ENCODE assay signal across 9 cellular contexts in the genomic region with DNA sequence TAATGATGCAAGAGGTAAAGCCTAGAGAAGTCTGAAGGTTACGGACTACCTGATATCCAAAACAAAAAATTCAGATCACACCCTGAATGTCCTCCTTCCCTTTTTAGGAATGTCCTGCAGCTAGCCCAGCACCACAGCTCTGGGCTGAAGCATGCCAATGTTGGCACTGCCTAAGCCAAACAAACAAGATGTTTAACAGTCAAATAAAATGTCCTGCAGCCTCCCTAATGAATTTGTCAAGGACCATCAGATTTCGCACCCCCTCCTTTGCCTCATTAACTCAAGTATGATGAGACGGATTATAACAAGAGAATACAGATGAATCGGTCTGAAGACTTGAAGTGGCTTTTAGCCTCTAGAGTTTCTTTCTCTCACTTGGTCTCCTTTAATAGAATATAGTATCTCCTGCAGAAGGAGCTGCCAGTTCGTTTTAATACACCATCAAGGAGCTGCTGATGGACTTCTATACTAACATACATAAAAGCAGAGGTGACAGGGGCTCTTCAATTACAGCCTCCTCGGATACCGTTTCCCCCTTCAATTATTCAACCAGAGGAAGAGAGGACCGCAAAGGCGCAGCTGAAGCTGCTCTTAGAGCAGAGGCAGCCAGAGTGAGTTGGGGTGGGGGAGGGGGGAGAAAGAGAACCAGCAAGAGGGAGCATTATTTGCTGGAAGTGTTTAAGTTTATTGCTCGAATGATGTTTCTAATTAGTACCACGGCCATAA. TPM values are rescaled to one million over a fixed set of nuclear protein-coding genes. Genes with fewer than 3 reads are reported as not detected.
DNase-seq lines count a peak whose midpoint lies in the region; ATAC-seq and TF ChIP-seq lines count a peak whose summit lies in the region.
"Had no signal": no experiment of that assay in that cellular context is flagged by ENCODE, and none has a peak within 500 bp of the region (broad histone marks: within the 10 kb centered on the region; RNA-seq: fewer than 3 reads in every experiment).

No MANE protein-coding gene starts in this region.

- 77 to 86% methylated on average over 10 to 11 of the region's 11 CpGs for WGBS in esophagus squamous epithelium, 2 donors

- H3K4me1 Mint-ChIP-seq in CD14-positive monocyte: no peaks in the 10 kb centered on the region

- no peaks in the 10 kb centered on the region for H3K27me3 Mint-ChIP-seq in CD14-positive monocyte (ENCODE audit: low read depth in 3 of 3)
- H3K27me3 Mint-ChIP-seq: activated CD4-positive, alpha-beta memory T cell treated with anti-CD3 and anti-CD28 coated beads for 36 hours had no signal

- H4K20me1 ChIP-seq in osteoblast (ENCODE audit: insufficient read depth, low read length): no peaks in the 10 kb centered on the region

- DNase-seq in ELF-1 (ENCODE audit: low read depth, low spot score) (peak; percentile 44), NCI-H2107 treated with DMSO at 0.1 percent for 48 hours (lab: John Stamatoyannopoulos, UW; ENCODE audit: unreplicated experiment) (peak; percentile 64), esophagus squamous epithelium (lab: John Stamatoyannopoulos, UW) (no peak), osteoblast (ENCODE audit: insufficient read length, low spot score, missing footprints) (peak; percentile 60), CD14-positive monocyte (ENCODE audit: low spot score) (no peak), NK-92 (lab: John Stamatoyannopoulos, UW; ENCODE audit: unreplicated experiment) (no peak)
- DNase-seq: activated CD4-positive, alpha-beta memory T cell treated with anti-CD3 and anti-CD28 coated beads for 36 hours had no signal

- H3K4me2 ChIP-seq in osteoblast (ENCODE audit: insufficient read depth, low read length): peak overlapping the region; percentile 77

- peak overlapping the region in 1 of 7 donors; percentile 14 for H3K27ac Mint-ChIP-seq in CD14-positive monocyte
- H3K27ac Mint-ChIP-seq: activated CD4-positive, alpha-beta memory T cell treated with anti-CD3 and anti-CD28 coated beads for 36 hours had no signal

- peaks cover 19 to 26% of the 10 kb centered on the region in 2 donors for H3K36me3 Mint-ChIP-seq in CD14-positive monocyte

- H3K27ac ChIP-seq in esophagus squamous epithelium: peak overlapping the region; percentile 47 to 78 (median 72)
- peak overlapping the region; percentile 63 for H3K27ac ChIP-seq in osteoblast (ENCODE audit: low read depth, low read length)

- no peaks in the 10 kb centered on the region for H3K4me1 ChIP-seq in esophagus squamous epithelium
- H3K4me1 ChIP-seq in osteoblast (ENCODE audit: insufficient read depth, low read length): peaks cover 4% of the 10 kb centered on the region

- H3K4me3 ChIP-seq in esophagus squamous epithelium: peak overlapping the region in 3 of 4 donors; percentile 41 to 62 (median 41)
- peak overlapping the region; percentile 84 for H3K4me3 ChIP-seq in osteoblast (ENCODE audit: insufficient read depth, low read length)

- peaks cover 28 to 38% (median 35%) of the 10 kb centered on the region in 7 donors for H3K9me3 Mint-ChIP-seq in CD14-positive monocyte

- H3K36me3 ChIP-seq in esophagus squamous epithelium (peaks cover 0 to 26% (median 13%) of the 10 kb centered on the region in 3 donors), osteoblast (ENCODE audit: insufficient read depth, low read length) (no peaks in the 10 kb centered on the region)

- peaks cover 0 to 12% (median 6%) of the 10 kb centered on the region in 3 donors for H3K9me3 ChIP-seq in esophagus squamous epithelium
- no peaks in the 10 kb centered on the region for H3K9me3 ChIP-seq in osteoblast (ENCODE audit: low read depth, low read length)

- H3K27me3 ChIP-seq in esophagus squamous epithelium: no peaks in the 10 kb centered on the region
- no peaks in the 10 kb centered on the region for H3K27me3 ChIP-seq in osteoblast (ENCODE audit: insufficient read depth, low read length)

- H3K4me3 Mint-ChIP-seq in CD14-positive monocyte: no peak overlapping the region
- H3K4me3 Mint-ChIP-seq: activated CD4-positive, alpha-beta memory T cell treated with anti-CD3 and anti-CD28 coated beads for 36 hours had no signal

- intact Hi-C loops in esophagus squamous epithelium (cut with DNase I) (no loop called here), CD14-positive monocyte (cut with micrococcal nuclease) (no loop called here)

- H2AFZ ChIP-seq in osteoblast (ENCODE audit: low read length): peak overlapping the region; percentile 69

- TF ChIP-seq CTCF in esophagus squamous epithelium (IDR thresholded peaks at IDR 0.05) (no peak), osteoblast (IDR thresholded peaks at IDR 0.05; ENCODE audit: extremely low read depth, low read depth, low read length) (no peak), CD14-positive monocyte (IDR thresholded peaks at IDR 0.05) (no peak)

- peaks cover 76% of the 10 kb centered on the region for H3K79me2 ChIP-seq in osteoblast (ENCODE audit: insufficient read depth, low read length)

- no peak for ATAC-seq in GM21717 (IDR thresholded peaks at IDR 0.05; ENCODE audit: unreplicated experiment)
- ATAC-seq in GM21786 (IDR thresholded peaks at IDR 0.05; ENCODE audit: unreplicated experiment): no peak

- no peak for TF ChIP-seq POLR2A in esophagus squamous epithelium (IDR thresholded peaks at IDR 0.05)

RNA-seq across cellular contexts. Expression of gene MAB21L2, which starts 3.0 kb away (rescaled TPM):
- total RNA-seq in esophagus squamous epithelium: 1 to 10 TPM in 1 of 4 donors, under 1 TPM in 3; 0.23 to 3.1 (median 0.73) TPM
- 33.3 and 40.5 TPM in 2 replicates for total RNA-seq in osteoblast
- polyA plus RNA-seq in CD14-positive monocyte: not detected
- total RNA-seq: activated CD4-positive, alpha-beta memory T cell treated with anti-CD3 and anti-CD28 coated beads for 36 hours had no signal

Comparison
In these comparisons a context has a peak if more than half of its experiments do, and no peak if none do; other contexts are left out.
1. DNase-seq: peak in ELF-1 (single experiment), NCI-H2107 treated with DMSO at 0.1 percent for 48 hours (single experiment) and osteoblast (single experiment); none in esophagus squamous epithelium (single experiment), CD14-positive monocyte (single experiment) and NK-92 (single experiment).